In genomic region chr2:240441993-240442411, GRCh38 we compare ENCODE assay signal across 18 cellular contexts. TPM values are rescaled to one million over a fixed set of nuclear protein-coding genes. Genes with fewer than 3 reads are reported as not detected.
A peak's percentile ranks its signal among the peaks of the same experiment; 100 is the strongest.
DNase-seq lines count a peak whose midpoint lies in the region; ATAC-seq and TF ChIP-seq lines count a peak whose summit lies in the region.
"Had no signal": no experiment of that assay in that cellular context is flagged by ENCODE, and none has a peak within 500 bp of the region (broad histone marks: within the 10 kb centered on the region; RNA-seq: fewer than 3 reads in every experiment).

No MANE protein-coding gene starts in this region.

- no peak for ATAC-seq in right cardiac atrium
- no peak for ATAC-seq in HG03520 (IDR thresholded peaks at IDR 0.05; ENCODE audit: unreplicated experiment)

- no peaks in the 10 kb centered on the region for H3K27me3 ChIP-seq in right cardiac atrium (ENCODE audit: control insufficient read depth, insufficient read depth)
- H3K27me3 ChIP-seq in esophagus squamous epithelium = peaks cover 0 to 20% (median 0%) of the 10 kb centered on the region in 4 donors
- H3K27me3 ChIP-seq in prostate gland (replicated peaks; ENCODE audit: insufficient read depth) = no peaks in the 10 kb centered on the region
- no peaks in the 10 kb centered on the region for H3K27me3 ChIP-seq in vagina
- H3K27me3 ChIP-seq: Peyer's patch had no signal

- H3K27ac ChIP-seq in right cardiac atrium (ENCODE audit: low read length) = no peak overlapping the region
- peak overlapping the region; percentile 84 to 90 (median 85) for H3K27ac ChIP-seq in esophagus squamous epithelium
- peak overlapping the region; percentile 59 to 73 for H3K27ac ChIP-seq in prostate gland
- H3K27ac ChIP-seq in vagina = peak overlapping the region; percentile 63
- H3K27ac ChIP-seq: Peyer's patch had no signal

- WGBS in right cardiac atrium = 79% methylated on average over 17 of the region's 17 CpGs
- WGBS in esophagus squamous epithelium, 2 donors = 39% methylated on average over 4 of the region's 17 CpGs; no CpG with 5 or more reads in 1 of the 2 donors
- 31% methylated on average over 15 of the region's 17 CpGs for WGBS in prostate gland

- TF ChIP-seq POLR2A in esophagus squamous epithelium (IDR thresholded peaks at IDR 0.05) (no peak), prostate gland (IDR thresholded peaks at IDR 0.05) (peak; percentile 6), vagina (IDR thresholded peaks at IDR 0.05) (no peak)

- intact Hi-C loops in right cardiac atrium (cut with DNase I) (no loop called here), cardiac septum (cut with DNase I) (no loop called here), esophagus squamous epithelium (cut with DNase I) (no loop called here), prostate gland (cut with DNase I) (no loop called here), vagina (cut with DNase I) (no loop called here)

- no peaks in the 10 kb centered on the region for H3K4me1 ChIP-seq in right cardiac atrium (ENCODE audit: control insufficient read depth, insufficient read depth, low read length)
- peaks cover 54 to 92% (median 67%) of the 10 kb centered on the region in 3 donors for H3K4me1 ChIP-seq in esophagus squamous epithelium
- peaks cover 17% of the 10 kb centered on the region for H3K4me1 ChIP-seq in prostate gland (replicated peaks)
- H3K4me1 ChIP-seq in vagina = peaks cover 84% of the 10 kb centered on the region

- peak; percentile 7 to 63 (median 49) for DNase-seq in right cardiac atrium
- no peak for DNase-seq in cardiac septum (ENCODE audit: low spot score)
- DNase-seq in esophagus squamous epithelium (lab: John Stamatoyannopoulos, UW) = no peak
- no peak for DNase-seq in prostate gland (ENCODE audit: low spot score)
- no peak for DNase-seq in vagina (ENCODE audit: extremely low spot score in 2 of 2)
- no peak for DNase-seq in activated CD4-positive, alpha-beta T cell treated with anti-CD3 and anti-CD28 coated beads, Interleukin-2, amount 50 U/mL, for 48 hours
- DNase-seq: AML-193, Caco-2, H9, IMR-90, Kasumi-1, NCI-H1105 treated with DMSO at 0.1 percent for 48 hours, NCI-H187, NCI-H2171 treated with DMSO at 0.1 percent for 48 hours, NCI-H510A, NCI-H82, Peyer's patch had no signal

- H3K9me3 ChIP-seq in right cardiac atrium (ENCODE audit: control insufficient read depth, low read length) (no peaks in the 10 kb centered on the region), esophagus squamous epithelium (no peaks in the 10 kb centered on the region), prostate gland (no peaks in the 10 kb centered on the region), vagina (no peaks in the 10 kb centered on the region)
- H3K9me3 ChIP-seq: Caco-2, Peyer's patch had no signal

- TF ChIP-seq CTCF in esophagus squamous epithelium (IDR thresholded peaks at IDR 0.05) (no peak), prostate gland (IDR thresholded peaks at IDR 0.05) (no peak), vagina (IDR thresholded peaks at IDR 0.05) (no peak)

- H3K4me3 ChIP-seq in right cardiac atrium (ENCODE audit: low read length) = no peak overlapping the region
- H3K4me3 ChIP-seq in esophagus squamous epithelium = peak overlapping the region in 2 of 4 donors; percentile 3 to 23
- H3K4me3 ChIP-seq in prostate gland = no peak overlapping the region
- no peak overlapping the region for H3K4me3 ChIP-seq in vagina
- H3K4me3 ChIP-seq: Peyer's patch had no signal

- H3K36me3 ChIP-seq in esophagus squamous epithelium (peaks cover 0 to 28% (median 0%) of the 10 kb centered on the region in 3 donors), prostate gland (no peaks in the 10 kb centered on the region), vagina (no peaks in the 10 kb centered on the region)
- H3K36me3 ChIP-seq: Peyer's patch had no signal

RNA-seq across cellular contexts. Expression of gene GPC1, which starts 6.5 kb away (rescaled TPM):
- total RNA-seq in right cardiac atrium (100 to 1,000 TPM in 2 of 4 donors, 10 to 100 TPM in 2; 75.8 to 107 (median 94.8) TPM), cardiac septum (291 TPM), esophagus squamous epithelium (100 to 1,000 TPM in 1 of 4 donors, 10 to 100 TPM in 3; 59.3 to 129 (median 78.6) TPM), prostate gland (100 to 1,000 TPM in 1 of 2 donors, 10 to 100 TPM in 1; 80.7 to 447 TPM), vagina (73.2 TPM)
- polyA plus RNA-seq in right cardiac atrium = 118 TPM

Comparison
In these comparisons a context has a peak if more than half of its experiments do, and no peak if none do; other contexts are left out.
1. DNase-seq: peak in right cardiac atrium (3 of 3); none in cardiac septum (single experiment), esophagus squamous epithelium (single experiment), prostate gland (single experiment), vagina (0 of 2) and activated CD4-positive, alpha-beta T cell treated with anti-CD3 and anti-CD28 coated beads, Interleukin-2, amount 50 U/mL, for 48 hours (0 of 2).